In the genomic region with DNA sequence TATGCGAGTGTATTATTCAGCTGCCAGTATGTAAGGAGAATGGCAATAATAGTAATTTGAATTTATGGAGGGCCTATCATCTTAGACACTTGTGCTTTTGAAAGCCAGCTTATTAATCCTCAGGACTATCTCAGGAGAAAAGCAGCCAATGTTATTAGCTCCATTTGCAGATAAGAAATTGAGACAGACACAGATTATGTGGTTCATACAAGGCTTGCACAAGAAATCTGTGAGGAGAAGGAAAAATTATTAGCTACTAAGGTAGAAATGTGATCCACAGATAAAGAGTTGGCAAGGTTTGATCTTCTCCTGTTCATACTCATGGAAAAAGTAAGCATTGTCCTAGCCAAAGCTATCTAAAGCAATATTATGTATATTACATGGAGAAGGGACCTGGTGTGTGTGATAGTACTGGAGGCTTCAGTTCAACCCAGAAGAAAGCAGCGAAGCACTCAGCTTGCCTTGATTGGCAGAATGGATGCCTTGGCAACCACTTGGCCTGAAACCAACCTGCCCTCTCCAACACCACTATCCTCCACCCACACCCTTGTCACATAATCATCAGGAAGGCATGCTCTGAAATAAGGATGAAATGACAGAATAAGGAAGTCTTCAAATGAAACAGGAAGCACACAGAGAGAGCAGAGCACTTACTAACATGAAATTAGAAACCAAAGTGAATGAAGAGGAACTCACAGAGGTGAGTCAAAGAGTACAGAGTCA, we compare ENCODE assay signal across 8 cellular contexts. TPM values are rescaled to one million over a fixed set of nuclear protein-coding genes. Genes with fewer than 3 reads are reported as not detected.
A peak's percentile ranks its signal among the peaks of the same experiment; 100 is the strongest.
DNase-seq lines count a peak whose midpoint lies in the region; ATAC-seq and TF ChIP-seq lines count a peak whose summit lies in the region.

No MANE protein-coding gene starts in this region.

- peaks cover 40% of the 10 kb centered on the region for H3K4me1 Mint-ChIP-seq in mesothelial cell of epicardium

- no peaks in the 10 kb centered on the region for H3K36me3 Mint-ChIP-seq in mesothelial cell of epicardium

- DNase-seq in CMK (ENCODE audit: low read depth) (peak; percentile 56), NCI-H2196 treated with DMSO at 0.1 percent for 48 hours (lab: John Stamatoyannopoulos, UW; ENCODE audit: unreplicated experiment) (peak; percentile 81), astrocyte of the hippocampus (ENCODE audit: low read depth, low spot score) (peak; percentile 70), mesothelial cell of epicardium (ENCODE audit: low spot score in 2 of 2, unreplicated experiment in 2 of 2) (no peak), NK-92 (lab: John Stamatoyannopoulos, UW; ENCODE audit: unreplicated experiment) (no peak), T-helper 9 cell (no peak)

- peak overlapping the region; percentile 73 for H3K27ac Mint-ChIP-seq in mesothelial cell of epicardium

- TF ChIP-seq CTCF in mesothelial cell of epicardium (IDR thresholded peaks at IDR 0.05; ENCODE audit: unreplicated experiment) = no peak

- H3K27me3 Mint-ChIP-seq in mesothelial cell of epicardium (ENCODE audit: low read depth) = no peaks in the 10 kb centered on the region

- ATAC-seq in GM19043 (IDR thresholded peaks at IDR 0.05; ENCODE audit: low read depth, unreplicated experiment) = peak; percentile 88
- ATAC-seq in HG03108 (IDR thresholded peaks at IDR 0.05; ENCODE audit: unreplicated experiment) = peak; percentile 85

- H3K4me3 Mint-ChIP-seq in mesothelial cell of epicardium = no peak overlapping the region

- H3K9me3 Mint-ChIP-seq in mesothelial cell of epicardium = no peaks in the 10 kb centered on the region

RNA-seq across cellular contexts. Expression of gene MACC1, which starts 18.0 kb away (rescaled TPM):
- 9.3 to 12.0 TPM (median 11.1 TPM) in 3 replicates for total RNA-seq in mesothelial cell of epicardium

Comparison
In these comparisons a context has a peak if more than half of its experiments do, and no peak if none do; other contexts are left out.
1. DNase-seq: peak in CMK (single experiment), NCI-H2196 treated with DMSO at 0.1 percent for 48 hours (single experiment) and astrocyte of the hippocampus (single experiment); none in mesothelial cell of epicardium (0 of 2), NK-92 (single experiment) and T-helper 9 cell (single experiment).